In genomic region chr2:127067620-127068350, GRCh38 we compare ENCODE assay signal across 8 cellular contexts. TPM values are rescaled to one million over a fixed set of nuclear protein-coding genes. Genes with fewer than 3 reads are reported as not detected.
DNase-seq lines count a peak whose midpoint lies in the region; ATAC-seq and TF ChIP-seq lines count a peak whose summit lies in the region.

No MANE protein-coding gene starts in this region.

- no peaks in the 10 kb centered on the region for H3K9me3 ChIP-seq in AG04450 (ENCODE audit: control insufficient read depth, insufficient read depth, low read length)
- no peaks in the 10 kb centered on the region for H3K9me3 ChIP-seq in lower lobe of right lung

- no peaks in the 10 kb centered on the region for H3K27me3 ChIP-seq in AG04450 (ENCODE audit: control insufficient read depth, insufficient read depth, low read length)
- no peaks in the 10 kb centered on the region for H3K27me3 ChIP-seq in lower lobe of right lung (ENCODE audit: low read depth)

- H3K27ac ChIP-seq in AG04450 (ENCODE audit: low read depth, low read length): no peak overlapping the region
- peak overlapping the region; percentile 5 to 73 for H3K27ac ChIP-seq in coronary artery
- H3K27ac ChIP-seq in lower lobe of right lung: peak overlapping the region; percentile 68

- peaks cover 43% of the 10 kb centered on the region for H3K4me1 ChIP-seq in lower lobe of right lung

- CTCF ChIA-PET in AG04450 (lab: Charles Lee): interaction anchor here (0.6 to 1.9 kb wide), 18 partner anchors 10 to 116 kb away, joined by 3 to 19 read pairs (median 4); no protein-coding TSS in a partner anchor

- DNase-seq in AG04450 (ENCODE audit: low read depth, low spot score) (peak; percentile 15), NAMALWA (ENCODE audit: low spot score) (peak; percentile 85), coronary artery (ENCODE audit: low spot score) (no peak), lower lobe of right lung (peak; percentile 84), NCI-H1105 (lab: John Stamatoyannopoulos, UW) (no peak)
- DNase-seq in activated CD4-positive, alpha-beta T cell treated with anti-CD3 and anti-CD28 coated beads, Interleukin-2, amount 50 U/mL, for 4 hours: peak; percentile 59 to 60
- DNase-seq in stimulated activated CD8-positive, alpha-beta memory T cell treated with anti-CD3 and anti-CD28 coated beads, Interleukin-15, amount 100 ng/mL, for 24 hours (ENCODE audit: low read depth): peak; percentile 29

- H3K36me3 ChIP-seq in lower lobe of right lung: peaks cover 7% of the 10 kb centered on the region

- ATAC-seq in GM18498 (IDR thresholded peaks at IDR 0.05; ENCODE audit: unreplicated experiment) (peak; percentile 45), lower lobe of right lung (peak; percentile 58 to 67)

- H3K4me3 ChIP-seq in AG04450 (ENCODE audit: low read depth, low read length) (no peak overlapping the region), coronary artery (no peak overlapping the region), lower lobe of right lung (no peak overlapping the region)

- POLR2A ChIA-PET in AG04450 (lab: Yijun Ruan, JAX): interaction anchor here (1.6 kb wide), 1 partner anchor 38 kb away, joined by 6 read pairs; no protein-coding TSS in a partner anchor

- TF ChIP-seq CTCF in AG04450 (IDR thresholded peaks at IDR 0.05; ENCODE audit: low read depth, low read length) (peak; percentile 92), coronary artery (IDR thresholded peaks at IDR 0.05) (peak; percentile 54), lower lobe of right lung (IDR thresholded peaks at IDR 0.05) (peak; percentile 73)

- intact Hi-C loops in lower lobe of right lung (cut with DNase I): no loop called here

RNA-seq across cellular contexts. Expression of gene BIN1, which starts 39.2 kb away (rescaled TPM):
- 32.4 and 35.7 TPM in 2 replicates for polyA plus RNA-seq in AG04450 (2011; rRNA removed)
- polyA minus RNA-seq in AG04450 (2011; rRNA and poly(A)+ RNA removed): 33.1 and 43.8 TPM in 2 replicates
- 33.9 TPM for total RNA-seq in lower lobe of right lung

Comparison
In these comparisons a context has a peak if more than half of its experiments do, and no peak if none do; other contexts are left out.
1. DNase-seq: peak in AG04450 (single experiment), NAMALWA (single experiment), activated CD4-positive, alpha-beta T cell treated with anti-CD3 and anti-CD28 coated beads, Interleukin-2, amount 50 U/mL, for 4 hours (2 of 2), lower lobe of right lung (single experiment) and stimulated activated CD8-positive, alpha-beta memory T cell treated with anti-CD3 and anti-CD28 coated beads, Interleukin-15, amount 100 ng/mL, for 24 hours (single experiment); none in coronary artery (single experiment) and NCI-H1105 (single experiment).
2. Peak in every context shown above with its lines, with median percentiles within 50 percentile points of each other: CTCF ChIP-seq.